Comparison of ENCODE assay signal across 8 cellular contexts in genomic region chr13:41411536-41411935, GRCh38. TPM values are rescaled to one million over a fixed set of nuclear protein-coding genes. Genes with fewer than 3 reads are reported as not detected.
A peak's percentile ranks its signal among the peaks of the same experiment; 100 is the strongest.
DNase-seq lines count a peak whose midpoint lies in the region; ATAC-seq, FAIRE-seq and TF ChIP-seq lines count a peak whose summit lies in the region.

No MANE protein-coding gene starts in this region.

- TF ChIP-seq POLR2A in K562 (conservative IDR thresholded peaks at IDR 0.05) (no peak), HepG2 (IDR thresholded peaks at IDR 0.05; ENCODE audit: insufficient read depth in 1 of 2, low read depth in 2 of 2, low read length in 2 of 2) (no peak)

- in situ Hi-C loops in K562 (cut with MboI) (loop anchor here (25.0 kb wide), 1 partner anchor 701 kb away; no protein-coding TSS in a partner anchor), HepG2 (cut with HindIII; ENCODE audit: extremely low pct_ligation_motif_present, low pct_unique_long_range_greater_than_20kb) (loop anchor here (5.0 to 25.0 kb wide), 2 partner anchors 241 to 701 kb away; no protein-coding TSS in a partner anchor)

- 0% methylated on average over 5 of the region's 5 CpGs for WGBS in K562 (ENCODE audit: insufficient coverage, low coverage, missing lambda C conversion rate)
- WGBS in HepG2 (ENCODE audit: low lambda C conversion rate), result 13% methylated on average over 5 of the region's 5 CpGs

- CTCF ChIA-PET in K562 (lab: Yijun Ruan, JAX; ENCODE audit: low intra/inter-chr PET ratio) (interaction anchor here (0.8 kb wide), 1 partner anchor 699 kb away, joined by 4 read pairs; no protein-coding TSS in a partner anchor), HepG2 (lab: Yijun Ruan, JAX; ENCODE audit: low intra/inter-chr PET ratio, low total read pairs) (interaction anchor here (1.5 kb wide), 1 partner anchor 242 kb away, joined by 3 read pairs; no protein-coding TSS in a partner anchor)

- intact Hi-C loops in K562 (cut with micrococcal nuclease), result loop anchor here (2.0 kb wide), 1 partner anchor 241 kb away; no protein-coding TSS in a partner anchor
- intact Hi-C loops in HepG2 (cut with micrococcal nuclease; ENCODE audit: unreplicated experiment), result loop anchor here (1.0 to 5.0 kb wide), 2 partner anchors 241 to 701 kb away; no protein-coding TSS in a partner anchor

- BruUV-seq in K562 (replicated peaks; lab: Mats Ljungman, UMichigan) (no TSS peak), HepG2 (replicated peaks; lab: Mats Ljungman, UMichigan) (no TSS peak)

- no peaks in the 10 kb centered on the region for H3K9me3 ChIP-seq in Karpas-422 (ENCODE audit: low read length)
- no peaks in the 10 kb centered on the region for H3K9me3 ChIP-seq in K562 (replicated peaks; ENCODE audit: control insufficient read depth, insufficient read depth, low read depth, low read length)
- H3K9me3 ChIP-seq in HepG2 (ENCODE audit: low read length), result no peaks in the 10 kb centered on the region

- TF ChIP-seq EP300 in K562 (IDR thresholded peaks at IDR 0.05; ENCODE audit: low read length), result no peak
- TF ChIP-seq EP300 in HepG2 (IDR thresholded peaks at IDR 0.05; ENCODE audit: low read depth in 2 of 2, low read length in 2 of 2), result no peak
- no peak for TF ChIP-seq EP300 in HepG2 (CRISPR knock-in tag; IDR thresholded peaks at IDR 0.05; ENCODE audit: borderline replicate concordance)

- H3K4me2 ChIP-seq in Karpas-422 (ENCODE audit: low read depth, low read length, poor library complexity, severe bottlenecking) (peak overlapping the region; percentile 4), K562 (ENCODE audit: insufficient read depth, low read length) (no peak overlapping the region), HepG2 (ENCODE audit: low read depth, low read length) (no peak overlapping the region)

- TF ChIP-seq CTCF in K562 (IDR thresholded peaks at IDR 0.05 in 2 of 3, conservative IDR thresholded peaks at IDR 0.05 in 1 of 3; ENCODE audit: insufficient read depth in 2 of 3, low read depth in 1 of 3, low read length in 3 of 3) (peak; percentile 31 to 54 (median 47); a peak in 4 of 6 replicates), HepG2 (CRISPR knock-in tag; IDR thresholded peaks at IDR 0.05) (peak; percentile 78), omental fat pad (IDR thresholded peaks at IDR 0.05) (no peak)

- H3K4me3 ChIP-seq in Karpas-422 (ENCODE audit: low read length) (no peak overlapping the region), K562 (no peak overlapping the region), HepG2 (replicated peaks in 1 of 3; ENCODE audit: insufficient read depth in 1 of 3, low read depth in 2 of 3, low read length in 3 of 3) (no peak overlapping the region)

- no peaks in the 10 kb centered on the region for H3K9me1 ChIP-seq in K562 (ENCODE audit: control insufficient read depth, insufficient read depth, low read length)

- peak; percentile 85 for ATAC-seq in K562
- ATAC-seq in HepG2, result peak; percentile 96
- no peak for ATAC-seq in omental fat pad (ENCODE audit: low FRiP score)
- no peak for ATAC-seq in GM21381 (IDR thresholded peaks at IDR 0.05; ENCODE audit: unreplicated experiment)

- H3K4me1 ChIP-seq in Karpas-422 (ENCODE audit: low read length), result peaks cover 10% of the 10 kb centered on the region
- H3K4me1 ChIP-seq in K562 (replicated peaks in 1 of 2; ENCODE audit: control insufficient read depth in 2 of 2, insufficient read depth in 2 of 2, low read length in 2 of 2), result no peaks in the 10 kb centered on the region; a peak in 1 of 5 replicates
- H3K4me1 ChIP-seq in HepG2 (ENCODE audit: insufficient read depth, low read length), result peaks cover 12% of the 10 kb centered on the region

- DNase-seq in EL (peak; percentile 50), Karpas-422 (peak; percentile 55), K562 (ENCODE audit: extremely low read depth in 1 of 4, low spot score in 3 of 4) (peak in 2 of 4 experiments; percentile 20 to 37), HepG2 (ENCODE audit: low spot score) (peak; percentile 62), NOMO-1 treated with dmso at 0.1 percent for 144 hours (lab: John Stamatoyannopoulos, UW; ENCODE audit: unreplicated experiment) (no peak), omental fat pad (ENCODE audit: low spot score) (no peak), GM19238 (ENCODE audit: insufficient read length, low spot score) (no peak)

- POLR2A ChIA-PET in K562 (lab: Yijun Ruan, JAX) (interaction anchor here (0.6 kb wide), 1 partner anchor 9 kb away, joined by 4 read pairs; no protein-coding TSS in a partner anchor), HepG2 (lab: Yijun Ruan, JAX) (no interaction called here)

- H3K27ac ChIP-seq in Karpas-422 (ENCODE audit: low read length) (no peak overlapping the region), K562 (ENCODE audit: extremely low read depth, low read depth, low read length) (no peak overlapping the region), HepG2 (ENCODE audit: extremely low read length, insufficient read depth, low read length) (no peak overlapping the region)

- no peak for FAIRE-seq in K562 (lab: Jason Lieb, UNC)
- peak; percentile 32 for FAIRE-seq in HepG2 (lab: Jason Lieb, UNC)

- H3K9ac ChIP-seq in Karpas-422 (ENCODE audit: low read length) (no peak overlapping the region), K562 (ENCODE audit: insufficient read depth in 1 of 2, low read depth in 2 of 2, low read length in 2 of 2) (no peak overlapping the region), HepG2 (ENCODE audit: insufficient read depth, low read depth, low read length) (no peak overlapping the region)

- H2AFZ ChIP-seq in Karpas-422 (ENCODE audit: low read length) (no peak overlapping the region), K562 (ENCODE audit: low read depth, low read length) (no peak overlapping the region), HepG2 (ENCODE audit: low read length) (no peak overlapping the region)

- H4K20me1 ChIP-seq in Karpas-422 (ENCODE audit: insufficient read depth, low read depth, low read length) (no peaks in the 10 kb centered on the region), K562 (replicated peaks; ENCODE audit: control insufficient read depth, insufficient read depth, low read length) (no peaks in the 10 kb centered on the region), HepG2 (ENCODE audit: insufficient read depth, low read length) (no peaks in the 10 kb centered on the region)

- no peaks in the 10 kb centered on the region for H3K9me2 ChIP-seq in Karpas-422 (replicated peaks; ENCODE audit: insufficient read depth, low read length)

- no peaks in the 10 kb centered on the region for H3K36me3 ChIP-seq in Karpas-422 (ENCODE audit: insufficient read depth, low read length)
- H3K36me3 ChIP-seq in K562 (ENCODE audit: control insufficient read depth, insufficient read depth, low read length), result no peaks in the 10 kb centered on the region
- no peaks in the 10 kb centered on the region for H3K36me3 ChIP-seq in HepG2 (replicated peaks in 1 of 2; ENCODE audit: control insufficient read depth in 1 of 2, insufficient read depth in 2 of 2, low read length in 2 of 2)

- H3K27me3 ChIP-seq in Karpas-422 (ENCODE audit: low read length) (no peaks in the 10 kb centered on the region), K562 (ENCODE audit: control insufficient read depth in 2 of 2, insufficient read depth in 2 of 2, low read length in 2 of 2) (no peaks in the 10 kb centered on the region), HepG2 (ENCODE audit: control insufficient read depth in 1 of 2, insufficient read depth in 2 of 2, low read length in 2 of 2) (no peaks in the 10 kb centered on the region)

- no peaks in the 10 kb centered on the region for H3K79me2 ChIP-seq in Karpas-422 (ENCODE audit: low read length)
- no peaks in the 10 kb centered on the region for H3K79me2 ChIP-seq in K562 (ENCODE audit: control insufficient read depth, insufficient read depth, low read length)
- no peaks in the 10 kb centered on the region for H3K79me2 ChIP-seq in HepG2 (ENCODE audit: insufficient read depth, low read length)

- peak; percentile 53 to 77 for TF ChIP-seq RAD21 in K562 (CRISPR knock-in tag; conservative IDR thresholded peaks at IDR 0.05 in 1 of 2, IDR thresholded peaks at IDR 0.05 in 1 of 2)
- peak; percentile 65 for TF ChIP-seq RAD21 in HepG2 (CRISPR knock-in tag; IDR thresholded peaks at IDR 0.05)

RNA-seq across cellular contexts. Expression of gene RGCC, which starts 45.8 kb away (rescaled TPM):
- 69.3 and 109 TPM in 2 replicates for total RNA-seq in Karpas-422 (2014; rRNA removed; shearing (Covaris generic); ENCODE audit: low replicate concordance)
- total RNA-seq in K562 (2011; cell fraction: chromatin; rRNA removed; ENCODE audit: low replicate concordance), result 0.67 and 1.6 TPM in 2 replicates
- total RNA-seq in K562 (2011; cell fraction: nucleolus; rRNA removed), result 0.92 and 1.5 TPM in 2 replicates
- total RNA-seq in K562 (2011; cell fraction: nucleoplasm; rRNA removed), result 1.5 TPM in 1 of 2 replicates, not detected in the other
- total RNA-seq in K562 (2014; rRNA removed), result 9.2 and 10.4 TPM in 2 replicates
- total RNA-seq in K562 (2014; rRNA removed; fragmentation: Illumina TruSeq; extraction: Trizol), result 5.0 and 5.8 TPM in 2 replicates
- total RNA-seq in K562 (2015; rRNA removed; fragmentation: Illumina TruSeq; extraction: Trizol), result 1.8 and 2.6 TPM in 2 replicates
- 6.1 and 7.3 TPM in 2 replicates for total RNA-seq in K562 (2021)
- polyA plus RNA-seq in K562 (2011; rRNA removed), result 6.7 and 7.2 TPM in 2 replicates
- 5.3 and 8.7 TPM in 2 replicates for polyA plus RNA-seq in K562 (2011; cell fraction: cytosol; rRNA removed)
- polyA plus RNA-seq in K562 (2011; cell fraction: nucleus; rRNA removed), result 2.8 and 4.8 TPM in 2 replicates
- 1.7 and 2.8 TPM in 2 replicates for polyA plus RNA-seq in K562 (2012)
- polyA plus RNA-seq in K562 (2014; fragmentation: Illumina TruSeq; extraction: Trizol), result 3.8 and 5.4 TPM in 2 replicates
- polyA plus RNA-seq in K562 (2014; fragmentation: Nextera tagmentation; extraction: Ambion mirVana), result 1 to 10 TPM in 1 of 2 experiments, under 1 TPM in 1; 0.51 to 1.6 TPM
- 7.2 and 10.3 TPM in 2 replicates for polyA plus RNA-seq in K562 (2014; rRNA removed)
- polyA minus RNA-seq in K562 (2011; rRNA and poly(A)+ RNA removed), result 1.3 and 1.9 TPM in 2 replicates
- polyA minus RNA-seq in K562 (2011; cell fraction: cytosol; rRNA and poly(A)+ RNA removed), result 2.1 and 2.9 TPM in 2 replicates
- polyA minus RNA-seq in K562 (2011; cell fraction: nucleus; rRNA and poly(A)+ RNA removed), result 0.81 and 1.4 TPM in 2 replicates
- total RNA-seq in HepG2 (2016; rRNA removed; fragmentation: Illumina TruSeq; extraction: Trizol), result 0.20 and 0.29 TPM in 2 replicates
- total RNA-seq in HepG2 (2016; cell fraction: cytosol; rRNA removed; fragmentation: Illumina TruSeq; extraction: Trizol; ENCODE audit: low read depth), result 0.26 TPM in 1 of 2 replicates, not detected in the other
- total RNA-seq in HepG2 (2016; cell fraction: insoluble cytoplasmic fraction; rRNA removed; fragmentation: Illumina TruSeq; extraction: Trizol), result 0.39 and 0.61 TPM in 2 replicates
- 0.49 and 0.65 TPM in 2 replicates for total RNA-seq in HepG2 (2016; cell fraction: membrane; rRNA removed; fragmentation: Illumina TruSeq; extraction: Trizol)
- 0.56 TPM in 1 of 2 replicates, not detected in the other for total RNA-seq in HepG2 (2016; cell fraction: nucleus; rRNA removed; fragmentation: Illumina TruSeq; extraction: Trizol)
- polyA plus RNA-seq in HepG2 (2011; rRNA removed), result 8.4 and 9.5 TPM in 2 replicates
- 5.6 and 6.7 TPM in 2 replicates for polyA plus RNA-seq in HepG2 (2011; cell fraction: cytosol; rRNA removed)
- polyA plus RNA-seq in HepG2 (2011; cell fraction: nucleus; rRNA removed), result 4.9 and 5.8 TPM in 2 replicates
- polyA plus RNA-seq in HepG2 (2012), result 4.0 and 15.8 TPM in 2 replicates
- polyA plus RNA-seq in HepG2 (2016; cell fraction: cytosol; fragmentation: Illumina TruSeq; extraction: Trizol; ENCODE audit: low read depth), result 0.48 and 0.54 TPM in 2 replicates
- 0.43 and 0.45 TPM in 2 replicates for polyA plus RNA-seq in HepG2 (2016; cell fraction: insoluble cytoplasmic fraction; fragmentation: Illumina TruSeq; extraction: Trizol; ENCODE audit: low read depth)
- polyA plus RNA-seq in HepG2 (2016; cell fraction: membrane; fragmentation: Illumina TruSeq; extraction: Trizol; ENCODE audit: low read depth), result 0.36 and 0.74 TPM in 2 replicates
- polyA plus RNA-seq in HepG2 (2016; cell fraction: nucleus; fragmentation: Illumina TruSeq; extraction: Trizol; ENCODE audit: insufficient read depth, low read depth), result 1.4 TPM in 1 of 2 replicates, not detected in the other
- 2.3 TPM in 1 of 2 replicates, not detected in the other for polyA minus RNA-seq in HepG2 (2011; rRNA and poly(A)+ RNA removed; ENCODE audit: low replicate concordance)
- 3.3 and 4.5 TPM in 2 replicates for polyA minus RNA-seq in HepG2 (2011; cell fraction: cytosol; rRNA and poly(A)+ RNA removed)
- 3.0 and 3.4 TPM in 2 replicates for polyA minus RNA-seq in HepG2 (2011; cell fraction: nucleus; rRNA and poly(A)+ RNA removed)
- total RNA-seq in omental fat pad, result 100 to 1,000 TPM; 142 to 321 (median 257) TPM

Comparison
In these comparisons a context has a peak if more than half of its experiments do, and no peak if none do; other contexts are left out.
1. DNase-seq: peak in EL (single experiment), Karpas-422 (single experiment) and HepG2 (single experiment); none in NOMO-1 treated with dmso at 0.1 percent for 144 hours (single experiment), omental fat pad (single experiment) and GM19238 (single experiment).
2. ATAC-seq: peak in K562 (single experiment) and HepG2 (single experiment); none in omental fat pad (single experiment) and GM21381 (single experiment).
3. CTCF ChIP-seq: peak in K562 (3 of 3) and HepG2 (single experiment); none in omental fat pad (0 of 3).